ENCODE assay signal across 1 cellular context in the genomic region with DNA sequence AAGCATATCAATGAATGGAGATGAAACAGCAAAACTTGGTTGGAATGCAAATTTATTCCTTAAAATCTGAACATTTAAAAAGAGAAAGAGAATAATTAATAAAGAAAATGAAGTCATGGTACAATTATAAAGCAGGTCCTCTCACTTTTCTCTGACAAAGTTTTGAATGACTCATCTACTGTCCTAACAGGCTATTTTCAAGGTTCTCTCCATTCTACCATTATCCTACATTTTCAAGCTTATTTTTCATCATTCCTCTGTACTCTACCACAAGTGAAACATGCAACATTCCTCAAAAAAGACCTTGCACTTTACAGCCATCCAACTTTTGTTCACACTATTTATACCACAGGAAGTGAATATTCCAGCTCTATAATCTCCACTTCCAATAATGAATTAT.
TF ChIP-seq lines count a peak whose summit lies in the region.

No MANE protein-coding gene starts in this region.

TF ChIP-seq in HepG2, 621 proteins besides CTCF, POLR2A, EP300 and RAD21 (continues in another document):
- TF ChIP-seq POLR2G (IDR thresholded peaks at IDR 0.05; ENCODE audit: low read depth, low read length) (no peak), YEATS4 (CRISPR knock-in tag; IDR thresholded peaks at IDR 0.05; ENCODE audit: borderline replicate concordance) (no peak), NFIC (IDR thresholded peaks at IDR 0.05; ENCODE audit: low read length) (no peak), MAFG (CRISPR knock-in tag; IDR thresholded peaks at IDR 0.05) (no peak), ZNF644 (CRISPR knock-in tag; IDR thresholded peaks at IDR 0.05; ENCODE audit: low read depth) (peak; percentile 63), RFX5 (IDR thresholded peaks at IDR 0.05; ENCODE audit: low read depth, low read length) (no peak), ZNF792 (CRISPR knock-in tag; IDR thresholded peaks at IDR 0.05) (no peak), TCF7 (IDR thresholded peaks at IDR 0.05; ENCODE audit: low read depth) (no peak), CHD4 (IDR thresholded peaks at IDR 0.05; ENCODE audit: borderline replicate concordance, low read length) (0 out of 2 replicates have a peak, but pooled peaks have one; percentile 17), POGZ (CRISPR knock-in tag; IDR thresholded peaks at IDR 0.05) (no peak), ATF7 (IDR thresholded peaks at IDR 0.05) (no peak), ATF7 (CRISPR knock-in tag; IDR thresholded peaks at IDR 0.05) (no peak), SRY (CRISPR knock-in tag; IDR thresholded peaks at IDR 0.05) (no peak), ZSCAN25 (CRISPR knock-in tag; IDR thresholded peaks at IDR 0.05) (no peak), ZNF75D (CRISPR knock-in tag; IDR thresholded peaks at IDR 0.05; ENCODE audit: borderline replicate concordance) (no peak), JARID2 (CRISPR knock-in tag; IDR thresholded peaks at IDR 0.05; ENCODE audit: insufficient replicate concordance) (no peak), ZNF205 (CRISPR knock-in tag; IDR thresholded peaks at IDR 0.05) (no peak), GATAD1 (CRISPR knock-in tag; IDR thresholded peaks at IDR 0.05) (no peak), MIXL1 (CRISPR knock-in tag; IDR thresholded peaks at IDR 0.05) (peak; percentile 13; the same call in 1 of the 2 replicates), POLR2AphosphoS2 (IDR thresholded peaks at IDR 0.05; ENCODE audit: low read depth, low read length) (0 out of 2 replicates have a peak, but pooled peaks have one; percentile 46), U2AF1 (optimal IDR thresholded peaks at IDR 0.05; ENCODE audit: low read depth, low read length) (no peak), ZNF510 (CRISPR knock-in tag; IDR thresholded peaks at IDR 0.05; ENCODE audit: low read depth) (no peak), LCORL (IDR thresholded peaks at IDR 0.05) (peak; percentile 10; the same call in 1 of the 2 replicates), LCORL (CRISPR knock-in tag; IDR thresholded peaks at IDR 0.05) (no peak), ZFP1 (CRISPR knock-in tag; IDR thresholded peaks at IDR 0.05) (no peak), NFE2L2 (IDR thresholded peaks at IDR 0.05; ENCODE audit: low read length) (no peak), TBX2 (CRISPR knock-in tag; IDR thresholded peaks at IDR 0.05; ENCODE audit: borderline replicate concordance) (no peak), STAG1 (CRISPR knock-in tag; IDR thresholded peaks at IDR 0.05) (no peak)
- TF ChIP-seq, protein P1, sequence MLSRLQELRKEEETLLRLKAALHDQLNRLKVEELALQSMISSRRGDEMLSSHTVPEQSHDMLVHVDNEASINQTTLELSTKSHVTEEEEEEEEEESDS (CRISPR knock-in tag; IDR thresholded peaks at IDR 0.05; ENCODE audit: borderline replicate concordance): no peak
- TF ChIP-seq, protein P2, sequence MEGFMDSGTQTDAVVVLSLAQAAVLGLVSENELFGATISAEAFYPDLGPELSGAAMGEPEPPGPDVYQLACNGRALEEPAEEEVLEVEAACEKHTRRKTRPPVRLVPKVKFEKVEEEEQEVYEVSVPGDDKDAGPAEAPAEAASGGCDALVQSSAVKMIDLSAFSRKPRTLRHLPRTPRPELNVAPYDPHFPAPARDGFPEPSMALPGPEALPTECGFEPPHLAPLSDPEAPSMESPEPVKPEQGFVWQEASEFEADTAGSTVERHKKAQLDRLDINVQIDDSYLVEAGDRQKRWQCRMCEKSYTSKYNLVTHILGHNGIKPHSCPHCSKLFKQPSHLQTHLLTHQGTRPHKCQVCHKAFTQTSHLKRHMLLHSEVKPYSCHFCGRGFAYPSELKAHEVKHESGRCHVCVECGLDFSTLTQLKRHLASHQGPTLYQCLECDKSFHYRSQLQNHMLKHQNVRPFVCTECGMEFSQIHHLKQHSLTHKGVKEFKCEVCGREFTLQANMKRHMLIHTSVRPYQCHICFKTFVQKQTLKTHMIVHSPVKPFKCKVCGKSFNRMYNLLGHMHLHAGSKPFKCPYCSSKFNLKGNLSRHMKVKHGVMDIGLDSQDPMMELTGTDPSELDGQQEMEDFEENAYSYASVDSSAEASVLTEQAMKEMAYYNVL (CRISPR knock-in tag; IDR thresholded peaks at IDR 0.05; ENCODE audit: borderline replicate concordance): no peak
- TF ChIP-seq, protein P3, sequence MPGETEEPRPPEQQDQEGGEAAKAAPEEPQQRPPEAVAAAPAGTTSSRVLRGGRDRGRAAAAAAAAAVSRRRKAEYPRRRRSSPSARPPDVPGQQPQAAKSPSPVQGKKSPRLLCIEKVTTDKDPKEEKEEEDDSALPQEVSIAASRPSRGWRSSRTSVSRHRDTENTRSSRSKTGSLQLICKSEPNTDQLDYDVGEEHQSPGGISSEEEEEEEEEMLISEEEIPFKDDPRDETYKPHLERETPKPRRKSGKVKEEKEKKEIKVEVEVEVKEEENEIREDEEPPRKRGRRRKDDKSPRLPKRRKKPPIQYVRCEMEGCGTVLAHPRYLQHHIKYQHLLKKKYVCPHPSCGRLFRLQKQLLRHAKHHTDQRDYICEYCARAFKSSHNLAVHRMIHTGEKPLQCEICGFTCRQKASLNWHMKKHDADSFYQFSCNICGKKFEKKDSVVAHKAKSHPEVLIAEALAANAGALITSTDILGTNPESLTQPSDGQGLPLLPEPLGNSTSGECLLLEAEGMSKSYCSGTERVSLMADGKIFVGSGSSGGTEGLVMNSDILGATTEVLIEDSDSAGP (CRISPR knock-in tag; IDR thresholded peaks at IDR 0.05; ENCODE audit: borderline replicate concordance): no peak
- TF ChIP-seq, protein P4, sequence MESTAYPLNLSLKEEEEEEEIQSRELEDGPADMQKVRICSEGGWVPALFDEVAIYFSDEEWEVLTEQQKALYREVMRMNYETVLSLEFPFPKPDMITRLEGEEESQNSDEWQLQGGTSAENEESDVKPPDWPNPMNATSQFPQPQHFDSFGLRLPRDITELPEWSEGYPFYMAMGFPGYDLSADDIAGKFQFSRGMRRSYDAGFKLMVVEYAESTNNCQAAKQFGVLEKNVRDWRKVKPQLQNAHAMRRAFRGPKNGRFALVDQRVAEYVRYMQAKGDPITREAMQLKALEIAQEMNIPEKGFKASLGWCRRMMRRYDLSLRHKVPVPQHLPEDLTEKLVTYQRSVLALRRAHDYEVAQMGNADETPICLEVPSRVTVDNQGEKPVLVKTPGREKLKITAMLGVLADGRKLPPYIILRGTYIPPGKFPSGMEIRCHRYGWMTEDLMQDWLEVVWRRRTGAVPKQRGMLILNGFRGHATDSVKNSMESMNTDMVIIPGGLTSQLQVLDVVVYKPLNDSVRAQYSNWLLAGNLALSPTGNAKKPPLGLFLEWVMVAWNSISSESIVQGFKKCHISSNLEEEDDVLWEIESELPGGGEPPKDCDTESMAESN (CRISPR knock-in tag; conservative IDR thresholded peaks at IDR 0.05): no peak
- TF ChIP-seq, protein P5, sequence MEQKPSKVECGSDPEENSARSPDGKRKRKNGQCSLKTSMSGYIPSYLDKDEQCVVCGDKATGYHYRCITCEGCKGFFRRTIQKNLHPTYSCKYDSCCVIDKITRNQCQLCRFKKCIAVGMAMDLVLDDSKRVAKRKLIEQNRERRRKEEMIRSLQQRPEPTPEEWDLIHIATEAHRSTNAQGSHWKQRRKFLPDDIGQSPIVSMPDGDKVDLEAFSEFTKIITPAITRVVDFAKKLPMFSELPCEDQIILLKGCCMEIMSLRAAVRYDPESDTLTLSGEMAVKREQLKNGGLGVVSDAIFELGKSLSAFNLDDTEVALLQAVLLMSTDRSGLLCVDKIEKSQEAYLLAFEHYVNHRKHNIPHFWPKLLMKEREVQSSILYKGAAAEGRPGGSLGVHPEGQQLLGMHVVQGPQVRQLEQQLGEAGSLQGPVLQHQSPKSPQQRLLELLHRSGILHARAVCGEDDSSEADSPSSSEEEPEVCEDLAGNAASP (CRISPR knock-in tag; IDR thresholded peaks at IDR 0.05; ENCODE audit: borderline replicate concordance): no peak
- TF ChIP-seq, protein P6, sequence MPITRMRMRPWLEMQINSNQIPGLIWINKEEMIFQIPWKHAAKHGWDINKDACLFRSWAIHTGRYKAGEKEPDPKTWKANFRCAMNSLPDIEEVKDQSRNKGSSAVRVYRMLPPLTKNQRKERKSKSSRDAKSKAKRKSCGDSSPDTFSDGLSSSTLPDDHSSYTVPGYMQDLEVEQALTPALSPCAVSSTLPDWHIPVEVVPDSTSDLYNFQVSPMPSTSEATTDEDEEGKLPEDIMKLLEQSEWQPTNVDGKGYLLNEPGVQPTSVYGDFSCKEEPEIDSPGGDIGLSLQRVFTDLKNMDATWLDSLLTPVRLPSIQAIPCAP (CRISPR knock-in tag; IDR thresholded peaks at IDR 0.05; ENCODE audit: low read depth): no peak
- TF ChIP-seq, protein P7, sequence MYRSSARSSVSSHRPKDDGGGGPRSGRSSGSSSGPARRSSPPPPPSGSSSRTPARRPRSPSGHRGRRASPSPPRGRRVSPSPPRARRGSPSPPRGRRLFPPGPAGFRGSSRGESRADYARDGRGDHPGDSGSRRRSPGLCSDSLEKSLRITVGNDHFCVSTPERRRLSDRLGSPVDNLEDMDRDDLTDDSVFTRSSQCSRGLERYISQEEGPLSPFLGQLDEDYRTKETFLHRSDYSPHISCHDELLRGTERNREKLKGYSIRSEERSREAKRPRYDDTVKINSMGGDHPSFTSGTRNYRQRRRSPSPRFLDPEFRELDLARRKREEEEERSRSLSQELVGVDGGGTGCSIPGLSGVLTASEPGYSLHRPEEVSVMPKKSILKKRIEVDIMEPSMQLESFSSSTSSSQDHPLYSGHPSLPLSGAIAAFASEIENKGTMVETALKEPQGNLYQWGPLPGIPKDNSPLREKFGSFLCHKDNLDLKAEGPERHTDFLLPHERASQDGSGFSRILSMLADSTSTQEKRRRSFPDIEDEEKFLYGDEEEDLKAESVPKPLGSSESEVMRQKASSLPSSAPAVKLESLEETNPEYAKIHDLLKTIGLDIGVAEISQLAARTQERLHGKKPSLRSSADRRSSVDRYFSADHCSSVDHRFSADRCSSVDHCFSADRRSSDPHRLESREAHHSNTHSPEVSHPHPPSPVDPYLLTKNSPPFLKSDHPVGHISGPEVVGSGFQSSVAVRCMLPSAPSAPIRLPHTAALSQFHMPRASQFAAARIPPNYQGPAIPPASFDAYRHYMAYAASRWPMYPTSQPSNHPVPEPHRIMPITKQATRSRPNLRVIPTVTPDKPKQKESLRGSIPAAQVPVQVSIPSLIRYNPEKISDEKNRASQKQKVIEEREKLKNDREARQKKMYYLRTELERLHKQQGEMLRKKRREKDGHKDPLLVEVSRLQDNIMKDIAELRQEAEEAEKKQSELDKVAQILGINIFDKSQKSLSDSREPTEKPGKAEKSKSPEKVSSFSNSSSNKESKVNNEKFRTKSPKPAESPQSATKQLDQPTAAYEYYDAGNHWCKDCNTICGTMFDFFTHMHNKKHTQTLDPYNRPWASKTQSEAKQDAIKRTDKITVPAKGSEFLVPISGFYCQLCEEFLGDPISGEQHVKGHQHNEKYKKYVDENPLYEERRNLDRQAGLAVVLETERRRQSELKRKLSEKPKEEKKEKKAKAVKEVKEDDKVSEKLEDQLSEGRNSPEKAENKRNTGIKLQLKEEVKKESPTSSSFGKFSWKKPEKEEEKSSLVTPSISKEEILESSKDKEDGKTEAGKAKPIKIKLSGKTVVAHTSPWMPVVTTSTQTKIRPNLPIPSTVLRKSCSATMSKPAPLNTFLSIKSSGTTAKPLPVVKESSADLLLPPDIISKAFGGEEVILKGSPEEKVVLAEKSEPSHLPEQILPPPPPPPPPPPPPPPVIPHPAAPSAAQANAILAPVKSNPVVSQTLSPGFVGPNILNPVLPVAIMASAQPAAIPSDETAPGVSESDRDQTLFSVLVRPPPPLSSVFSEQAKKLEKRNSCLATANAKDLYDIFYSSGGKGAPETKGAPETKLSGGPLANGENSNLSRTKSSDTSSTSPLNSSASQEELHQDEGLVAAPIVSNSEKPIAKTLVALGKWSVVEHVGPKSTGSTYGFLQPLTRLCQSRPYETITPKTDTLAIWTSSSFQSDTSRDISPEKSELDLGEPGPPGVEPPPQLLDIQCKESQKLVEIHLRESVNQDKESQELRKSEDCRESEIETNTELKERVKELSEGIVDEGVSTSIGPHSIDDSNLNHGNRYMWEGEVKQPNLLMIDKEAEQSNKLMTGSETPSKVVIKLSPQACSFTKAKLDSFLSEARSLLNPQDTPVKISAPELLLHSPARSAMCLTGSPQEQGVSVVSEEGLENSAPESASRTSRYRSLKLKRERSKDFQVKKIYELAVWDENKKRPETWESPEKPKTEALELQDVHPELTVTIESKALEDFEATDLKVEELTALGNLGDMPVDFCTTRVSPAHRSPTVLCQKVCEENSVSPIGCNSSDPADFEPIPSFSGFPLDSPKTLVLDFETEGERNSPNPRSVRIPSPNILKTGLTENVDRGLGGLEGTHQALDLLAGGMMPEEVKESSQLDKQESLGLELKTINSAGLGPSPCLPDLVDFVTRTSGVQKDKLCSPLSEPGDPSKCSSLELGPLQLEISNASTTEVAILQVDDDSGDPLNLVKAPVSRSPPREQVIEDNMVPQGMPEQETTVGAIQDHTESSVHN (CRISPR knock-in tag; IDR thresholded peaks at IDR 0.05): no peak
- TF ChIP-seq, protein P8, sequence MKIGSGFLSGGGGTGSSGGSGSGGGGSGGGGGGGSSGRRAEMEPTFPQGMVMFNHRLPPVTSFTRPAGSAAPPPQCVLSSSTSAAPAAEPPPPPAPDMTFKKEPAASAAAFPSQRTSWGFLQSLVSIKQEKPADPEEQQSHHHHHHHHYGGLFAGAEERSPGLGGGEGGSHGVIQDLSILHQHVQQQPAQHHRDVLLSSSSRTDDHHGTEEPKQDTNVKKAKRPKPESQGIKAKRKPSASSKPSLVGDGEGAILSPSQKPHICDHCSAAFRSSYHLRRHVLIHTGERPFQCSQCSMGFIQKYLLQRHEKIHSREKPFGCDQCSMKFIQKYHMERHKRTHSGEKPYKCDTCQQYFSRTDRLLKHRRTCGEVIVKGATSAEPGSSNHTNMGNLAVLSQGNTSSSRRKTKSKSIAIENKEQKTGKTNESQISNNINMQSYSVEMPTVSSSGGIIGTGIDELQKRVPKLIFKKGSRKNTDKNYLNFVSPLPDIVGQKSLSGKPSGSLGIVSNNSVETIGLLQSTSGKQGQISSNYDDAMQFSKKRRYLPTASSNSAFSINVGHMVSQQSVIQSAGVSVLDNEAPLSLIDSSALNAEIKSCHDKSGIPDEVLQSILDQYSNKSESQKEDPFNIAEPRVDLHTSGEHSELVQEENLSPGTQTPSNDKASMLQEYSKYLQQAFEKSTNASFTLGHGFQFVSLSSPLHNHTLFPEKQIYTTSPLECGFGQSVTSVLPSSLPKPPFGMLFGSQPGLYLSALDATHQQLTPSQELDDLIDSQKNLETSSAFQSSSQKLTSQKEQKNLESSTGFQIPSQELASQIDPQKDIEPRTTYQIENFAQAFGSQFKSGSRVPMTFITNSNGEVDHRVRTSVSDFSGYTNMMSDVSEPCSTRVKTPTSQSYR (CRISPR knock-in tag; IDR thresholded peaks at IDR 0.05; ENCODE audit: borderline replicate concordance): no peak
- TF ChIP-seq, protein P9, sequence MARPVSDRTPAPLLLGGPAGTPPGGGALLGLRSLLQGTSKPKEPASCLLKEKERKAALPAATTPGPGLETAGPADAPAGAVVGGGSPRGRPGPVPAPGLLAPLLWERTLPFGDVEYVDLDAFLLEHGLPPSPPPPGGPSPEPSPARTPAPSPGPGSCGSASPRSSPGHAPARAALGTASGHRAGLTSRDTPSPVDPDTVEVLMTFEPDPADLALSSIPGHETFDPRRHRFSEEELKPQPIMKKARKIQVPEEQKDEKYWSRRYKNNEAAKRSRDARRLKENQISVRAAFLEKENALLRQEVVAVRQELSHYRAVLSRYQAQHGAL (CRISPR knock-in tag; IDR thresholded peaks at IDR 0.05; ENCODE audit: not compliant biosample characterization): no peak
- TF ChIP-seq, protein P10, sequence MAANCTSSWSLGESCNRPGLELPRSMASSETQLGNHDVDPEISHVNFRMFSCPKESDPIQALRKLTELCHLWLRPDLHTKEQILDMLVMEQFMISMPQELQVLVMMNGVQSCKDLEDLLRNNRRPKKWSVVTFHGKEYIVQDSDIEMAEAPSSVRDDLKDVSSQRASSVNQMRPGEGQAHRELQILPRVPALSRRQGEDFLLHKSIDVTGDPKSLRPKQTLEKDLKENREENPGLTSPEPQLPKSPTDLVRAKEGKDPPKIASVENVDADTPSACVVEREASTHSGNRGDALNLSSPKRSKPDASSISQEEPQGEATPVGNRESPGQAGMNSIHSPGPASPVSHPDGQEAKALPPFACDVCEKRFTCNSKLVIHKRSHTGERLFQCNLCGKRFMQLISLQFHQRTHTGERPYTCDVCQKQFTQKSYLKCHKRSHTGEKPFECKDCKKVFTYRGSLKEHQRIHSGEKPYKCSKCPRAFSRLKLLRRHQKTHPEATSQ (CRISPR knock-in tag; IDR thresholded peaks at IDR 0.05; ENCODE audit: borderline replicate concordance): no peak
